In genomic region chr19:43575955-43576451, GRCh38 we compare ENCODE assay signal across 8 cellular contexts. TPM values are rescaled to one million over a fixed set of nuclear protein-coding genes. Genes with fewer than 3 reads are reported as not detected.
DNase-seq lines count a peak whose midpoint lies in the region; ATAC-seq and TF ChIP-seq lines count a peak whose summit lies in the region.

No MANE protein-coding gene starts in this region.

- H3K4me1 ChIP-seq in iPS-20b (ENCODE audit: insufficient read depth, low read length): peaks cover 3% of the 10 kb centered on the region; the same call in 1 of the 2 replicates
- peaks cover 2% of the 10 kb centered on the region for H3K4me1 ChIP-seq in testis

- H3K27me3 ChIP-seq in iPS-20b (ENCODE audit: insufficient read depth, low read length) (no peaks in the 10 kb centered on the region), testis (no peaks in the 10 kb centered on the region)

- intact Hi-C loops in Right ventricle myocardium inferior (cut with DNase I): loop anchor here (1.0 kb wide), 1 partner anchor 20 kb away; the partner anchor contains the start of genes IRGQ and ZNF576
- intact Hi-C loops in cardiac septum (cut with DNase I): loop anchor here (1.0 kb wide), 1 partner anchor 20 kb away; the partner anchor contains the start of genes IRGQ and ZNF576
- intact Hi-C loops in testis (cut with DNase I; ENCODE audit: low total_unique reads): no loop called here

- no peak for TF ChIP-seq CTCF in testis (IDR thresholded peaks at IDR 0.05)

- DNase-seq in Right ventricle myocardium inferior (ENCODE audit: missing footprints): peak; percentile 59
- DNase-seq in cardiac septum (ENCODE audit: low spot score): no peak
- no peak for DNase-seq in testis
- DNase-seq in NCI-H2171 (lab: John Stamatoyannopoulos, UW): no peak
- no peak for DNase-seq in NK-92 treated with Interleukin-12 subunit alpha and Interleukin-12 subunit beta, amount 100 ng/mL, for 24 hours (lab: John Stamatoyannopoulos, UW)

- H3K27ac Mint-ChIP-seq in activated naive CD4-positive, alpha-beta T cell treated with anti-CD3 and anti-CD28 coated beads, Interleukin-2, amount 50 U/mL, for 24 hours: no peak overlapping the region

- H3K9me3 ChIP-seq in iPS-20b (ENCODE audit: insufficient read depth, low read depth, low read length): no peaks in the 10 kb centered on the region
- H3K9me3 ChIP-seq in testis: no peaks in the 10 kb centered on the region

- H3K36me3 ChIP-seq in iPS-20b (ENCODE audit: insufficient read depth, low read depth, low read length) (0 out of 2 replicates have a peak, but pooled peaks cover 11% of the 10 kb centered on the region), testis (ENCODE audit: low read depth, missing control alignments) (no peaks in the 10 kb centered on the region)

- H3K9me3 Mint-ChIP-seq in activated naive CD4-positive, alpha-beta T cell treated with anti-CD3 and anti-CD28 coated beads, Interleukin-2, amount 50 U/mL, for 24 hours: no peaks in the 10 kb centered on the region

- H3K9ac ChIP-seq in iPS-20b (ENCODE audit: low read depth, low read length): peak overlapping the region; percentile 79; the same call in 1 of the 2 replicates

- H3K27ac ChIP-seq in iPS-20b (ENCODE audit: low read length): peak overlapping the region; percentile 79
- H3K27ac ChIP-seq in testis: peak overlapping the region in 1 of 2 donors; percentile 61

- no peaks in the 10 kb centered on the region for H3K27me3 Mint-ChIP-seq in activated naive CD4-positive, alpha-beta T cell treated with anti-CD3 and anti-CD28 coated beads, Interleukin-2, amount 50 U/mL, for 24 hours

- H3K36me3 Mint-ChIP-seq in activated naive CD4-positive, alpha-beta T cell treated with anti-CD3 and anti-CD28 coated beads, Interleukin-2, amount 50 U/mL, for 24 hours: no peaks in the 10 kb centered on the region

- ATAC-seq in Right ventricle myocardium inferior (no peak), HG03025 (IDR thresholded peaks at IDR 0.05; ENCODE audit: low FRiP score, unreplicated experiment) (no peak)

- peaks cover 40% of the 10 kb centered on the region for H3K4me1 Mint-ChIP-seq in activated naive CD4-positive, alpha-beta T cell treated with anti-CD3 and anti-CD28 coated beads, Interleukin-2, amount 50 U/mL, for 24 hours

- no peak for TF ChIP-seq POLR2A in testis (IDR thresholded peaks at IDR 0.05)

- H3K4me3 ChIP-seq in iPS-20b (ENCODE audit: low read length) (peak overlapping the region; percentile 100), testis (peak overlapping the region; percentile 71 to 73)

- peak overlapping the region; percentile 79 for H3K4me3 Mint-ChIP-seq in activated naive CD4-positive, alpha-beta T cell treated with anti-CD3 and anti-CD28 coated beads, Interleukin-2, amount 50 U/mL, for 24 hours

- 53 to 56% methylated on average over 22 to 28 of the region's 28 CpGs for WGBS in testis, 2 donors

RNA-seq across cellular contexts. Expression of gene PINLYP, which starts 0.4 kb away (rescaled TPM):
- total RNA-seq in Right ventricle myocardium inferior (2.2 TPM), cardiac septum (1.7 TPM), testis (1 to 10 TPM; 5.8 to 5.9 TPM)
- 9.9 TPM for polyA plus RNA-seq in testis (ENCODE audit: insufficient read depth, low read depth, low replicate concordance)

RNA-seq across cellular contexts. Expression of gene XRCC1, which starts 0.7 kb away (rescaled TPM):
- total RNA-seq in Right ventricle myocardium inferior (12.2 TPM), cardiac septum (17.9 TPM), testis (10 to 100 TPM; 40.6 to 44.8 TPM)
- polyA plus RNA-seq in testis (ENCODE audit: insufficient read depth, low read depth, low replicate concordance): 49.1 TPM

RNA-seq across cellular contexts. Expression of gene IRGQ, which starts 19.9 kb away (rescaled TPM):
- total RNA-seq in Right ventricle myocardium inferior (16.2 TPM), cardiac septum (30.2 TPM), testis (10 to 100 TPM; 26.4 to 29.0 TPM)
- 6.0 TPM for polyA plus RNA-seq in testis (ENCODE audit: insufficient read depth, low read depth, low replicate concordance)

RNA-seq across cellular contexts. Expression of gene ZNF576, which starts 20.4 kb away (rescaled TPM):
- total RNA-seq in Right ventricle myocardium inferior (9.3 TPM), cardiac septum (11.5 TPM), testis (10 to 100 TPM; 14.6 to 17.9 TPM)
- polyA plus RNA-seq in testis (ENCODE audit: insufficient read depth, low read depth, low replicate concordance): 23.1 TPM

RNA-seq across cellular contexts. Expression of gene SRRM5, which starts 35.9 kb away (rescaled TPM):
- total RNA-seq in Right ventricle myocardium inferior (0.16 TPM), cardiac septum (0.38 TPM), testis (10 to 100 TPM in 1 of 2 donors, 1 to 10 TPM in 1; 8.4 to 21.3 TPM)
- polyA plus RNA-seq in testis (ENCODE audit: insufficient read depth, low read depth, low replicate concordance): 36.0 TPM
